ENCODE assay signal across 9 cellular contexts in the genomic region with DNA sequence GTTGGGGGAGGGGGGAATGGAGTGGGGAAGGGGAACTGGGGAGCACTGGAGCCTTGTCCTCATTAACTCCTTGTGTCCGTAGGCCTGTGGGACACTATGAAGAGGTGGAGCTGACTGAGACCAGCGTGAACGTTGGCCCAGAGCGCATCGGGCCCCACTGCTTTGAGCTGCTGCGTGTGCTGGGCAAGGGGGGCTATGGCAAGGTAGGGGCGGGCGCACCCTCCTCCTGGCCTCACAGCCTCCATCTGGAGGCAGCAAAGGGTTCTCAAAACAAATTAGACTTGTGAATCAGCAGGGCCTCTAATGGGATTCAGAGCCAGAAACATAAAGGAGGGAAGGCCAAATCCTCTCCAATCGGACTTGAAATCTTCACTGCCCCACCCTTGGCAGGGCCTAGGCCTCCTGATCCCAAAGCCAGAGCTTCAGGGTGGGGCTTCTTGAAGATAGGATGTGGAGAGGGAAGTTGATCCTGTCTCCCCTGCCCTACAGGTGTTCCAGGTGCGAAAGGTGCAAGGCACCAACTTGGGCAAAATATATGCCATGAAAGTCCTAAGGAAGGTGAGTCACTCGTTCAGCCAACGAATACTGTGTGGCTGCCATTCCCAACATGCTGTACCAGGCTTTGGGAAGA. TPM values are rescaled to one million over a fixed set of nuclear protein-coding genes. Genes with fewer than 3 reads are reported as not detected.
A peak's percentile ranks its signal among the peaks of the same experiment; 100 is the strongest.
DNase-seq lines count a peak whose midpoint lies in the region; ATAC-seq and TF ChIP-seq lines count a peak whose summit lies in the region.
"Had no signal": no experiment of that assay in that cellular context is flagged by ENCODE, and none has a peak within 500 bp of the region (broad histone marks: within the 10 kb centered on the region; RNA-seq: fewer than 3 reads in every experiment).

No MANE protein-coding gene starts in this region.

- H3K79me2 ChIP-seq in KMS-11 (ENCODE audit: insufficient read depth, low read depth): peaks cover 19% of the 10 kb centered on the region

- H3K9me3 Mint-ChIP-seq in naive B cell: no peaks in the 10 kb centered on the region

- CTCF ChIA-PET in AG04450 (lab: Charles Lee): interaction anchor here (1.6 to 2.4 kb wide), 2 partner anchors 28 to 78 kb away, joined by 4 to 9 read pairs; partner anchors contain the start of gene PPP1CA

- peaks cover 0 to 7% of the 10 kb centered on the region in 2 donors for H3K36me3 Mint-ChIP-seq in naive B cell

- no peak overlapping the region for H3K27ac ChIP-seq in AG04450 (ENCODE audit: low read depth, low read length)
- H3K27ac ChIP-seq in KMS-11: no peak overlapping the region
- H3K27ac ChIP-seq in coronary artery: peak overlapping the region; percentile 80 to 89

- H3K4me3 ChIP-seq in AG04450 (ENCODE audit: low read depth, low read length) (peak overlapping the region; percentile 96), KMS-11 (IDR thresholded peaks at IDR 0.05; ENCODE audit: insufficient read depth, low read depth, low read length) (no peak overlapping the region), coronary artery (peak overlapping the region; percentile 74)

- H3K4me1 Mint-ChIP-seq in naive B cell: peaks cover 19 to 55% (median 39%) of the 10 kb centered on the region in 3 donors

- H3K27me3 ChIP-seq in AG04450 (ENCODE audit: control insufficient read depth, insufficient read depth, low read length) (no peaks in the 10 kb centered on the region), KMS-11 (ENCODE audit: insufficient read depth, low read depth) (no peaks in the 10 kb centered on the region)

- peaks cover 8% of the 10 kb centered on the region for H3K4me1 ChIP-seq in KMS-11 (ENCODE audit: low read depth, poor library complexity, severe bottlenecking)

- no peaks in the 10 kb centered on the region for H3K27me3 Mint-ChIP-seq in naive B cell

- no peak overlapping the region for H2AFZ ChIP-seq in KMS-11 (ENCODE audit: low read depth)

- peak overlapping the region in 3 of 6 donors; percentile 39 to 88 (median 72) for H3K27ac Mint-ChIP-seq in naive B cell

- DNase-seq in AG04450 (ENCODE audit: low read depth, low spot score) (no peak), coronary artery (ENCODE audit: low spot score) (no peak), naive B cell (no peak), NK-92 (lab: John Stamatoyannopoulos, UW; ENCODE audit: unreplicated experiment) (no peak)
- DNase-seq in stimulated activated CD8-positive, alpha-beta memory T cell treated with anti-CD3 and anti-CD28 coated beads, Interleukin-4, amount 100 ng/mL, for 48 hours: no peak
- DNase-seq: SIG-M5 had no signal

- H3K9ac ChIP-seq in KMS-11: peak overlapping the region; percentile 77

- ATAC-seq in naive B cell (ENCODE audit: low read depth in 2 of 2) (no peak), GM21717 (IDR thresholded peaks at IDR 0.05; ENCODE audit: unreplicated experiment) (no peak), GM21576 (IDR thresholded peaks at IDR 0.05; ENCODE audit: unreplicated experiment) (no peak)

- H3K4me2 ChIP-seq in KMS-11: peak overlapping the region; percentile 71

- no peaks in the 10 kb centered on the region for H3K9me3 ChIP-seq in AG04450 (ENCODE audit: control insufficient read depth, insufficient read depth, low read length)

- POLR2A ChIA-PET in AG04450 (lab: Yijun Ruan, JAX): interaction anchor here (0.7 to 1.0 kb wide), 2 partner anchors 54 to 72 kb away, joined by 3 read pairs; partner anchors contain the start of gene AIP

- H4K20me1 ChIP-seq in KMS-11 (ENCODE audit: insufficient read depth): no peaks in the 10 kb centered on the region

- peak overlapping the region; percentile 86 to 99 (median 98) for H3K4me3 Mint-ChIP-seq in naive B cell

- TF ChIP-seq CTCF in AG04450 (IDR thresholded peaks at IDR 0.05; ENCODE audit: low read depth, low read length) (no peak), KMS-11 (conservative IDR thresholded peaks at IDR 0.05; ENCODE audit: low read depth, low read length) (no peak), coronary artery (IDR thresholded peaks at IDR 0.05) (no peak)

- H3K36me3 ChIP-seq in KMS-11 (ENCODE audit: insufficient read depth): no peaks in the 10 kb centered on the region

RNA-seq across cellular contexts. Expression of gene RPS6KB2, which starts 0.9 kb away (rescaled TPM):
- 36.0 and 37.7 TPM in 2 replicates for polyA plus RNA-seq in AG04450 (2011; rRNA removed)
- polyA minus RNA-seq in AG04450 (2011; rRNA and poly(A)+ RNA removed): 43.8 and 55.5 TPM in 2 replicates
- polyA plus RNA-seq in naive B cell (ENCODE audit: low read depth in 6 of 6): 10 to 100 TPM; 37.9 to 54.7 (median 50.0) TPM

RNA-seq across cellular contexts. Expression of gene PTPRCAP, which starts 8.3 kb away (rescaled TPM):
- polyA plus RNA-seq in AG04450 (2011; rRNA removed) (0.07 and 0.12 TPM in 2 replicates), naive B cell (ENCODE audit: low read depth in 6 of 6) (1,000 to 10,000 TPM in 3 of 6 donors, 100 to 1,000 TPM in 3; 953 to 1,146 (median 1,009) TPM)
- 0.26 TPM in 1 of 2 replicates, not detected in the other for polyA minus RNA-seq in AG04450 (2011; rRNA and poly(A)+ RNA removed)

RNA-seq across cellular contexts. Expression of gene CARNS1, which starts 13.7 kb away (rescaled TPM):
- polyA plus RNA-seq in AG04450 (2011; rRNA removed) (0.07 and 0.09 TPM in 2 replicates), naive B cell (ENCODE audit: low read depth in 6 of 6) (1 to 10 TPM in 5 of 6 donors, under 1 TPM in 1; 0.80 to 2.9 (median 1.7) TPM)
- polyA minus RNA-seq in AG04450 (2011; rRNA and poly(A)+ RNA removed): not detected in 2 replicates

RNA-seq across cellular contexts. Expression of gene CORO1B, which starts 14.1 kb away (rescaled TPM):
- 69.8 and 96.0 TPM in 2 replicates for polyA plus RNA-seq in AG04450 (2011; rRNA removed)
- 68.4 and 106 TPM in 2 replicates for polyA minus RNA-seq in AG04450 (2011; rRNA and poly(A)+ RNA removed)
- polyA plus RNA-seq in naive B cell (ENCODE audit: low read depth in 6 of 6): 1 to 10 TPM; 6.5 to 9.9 (median 8.7) TPM

RNA-seq across cellular contexts. Expression of gene GPR152, which starts 23.4 kb away (rescaled TPM):
- polyA plus RNA-seq in AG04450 (2011; rRNA removed) (not detected in 2 replicates), naive B cell (ENCODE audit: low read depth in 6 of 6) (1 to 10 TPM in 5 of 6 donors, not detected in 1; 1.1 to 2.5 (median 1.7) TPM)
- polyA minus RNA-seq in AG04450 (2011; rRNA and poly(A)+ RNA removed): not detected in 2 replicates

Comparison
In these comparisons a context has a peak if more than half of its experiments do, and no peak if none do; other contexts are left out.
1. H3K27ac ChIP-seq: peak in coronary artery (2 of 2); none in AG04450 (single experiment) and KMS-11 (single experiment).
2. RNA of gene PTPRCAP, which starts 8.3 kb away (polyA plus RNA-seq): 953 to 1,146 TPM in naive B cell; 0.07 to 0.12 TPM in AG04450; every median in the first group is over 100 times any median in the second.